ENCODE assay signal across 8 cellular contexts in the genomic region with DNA sequence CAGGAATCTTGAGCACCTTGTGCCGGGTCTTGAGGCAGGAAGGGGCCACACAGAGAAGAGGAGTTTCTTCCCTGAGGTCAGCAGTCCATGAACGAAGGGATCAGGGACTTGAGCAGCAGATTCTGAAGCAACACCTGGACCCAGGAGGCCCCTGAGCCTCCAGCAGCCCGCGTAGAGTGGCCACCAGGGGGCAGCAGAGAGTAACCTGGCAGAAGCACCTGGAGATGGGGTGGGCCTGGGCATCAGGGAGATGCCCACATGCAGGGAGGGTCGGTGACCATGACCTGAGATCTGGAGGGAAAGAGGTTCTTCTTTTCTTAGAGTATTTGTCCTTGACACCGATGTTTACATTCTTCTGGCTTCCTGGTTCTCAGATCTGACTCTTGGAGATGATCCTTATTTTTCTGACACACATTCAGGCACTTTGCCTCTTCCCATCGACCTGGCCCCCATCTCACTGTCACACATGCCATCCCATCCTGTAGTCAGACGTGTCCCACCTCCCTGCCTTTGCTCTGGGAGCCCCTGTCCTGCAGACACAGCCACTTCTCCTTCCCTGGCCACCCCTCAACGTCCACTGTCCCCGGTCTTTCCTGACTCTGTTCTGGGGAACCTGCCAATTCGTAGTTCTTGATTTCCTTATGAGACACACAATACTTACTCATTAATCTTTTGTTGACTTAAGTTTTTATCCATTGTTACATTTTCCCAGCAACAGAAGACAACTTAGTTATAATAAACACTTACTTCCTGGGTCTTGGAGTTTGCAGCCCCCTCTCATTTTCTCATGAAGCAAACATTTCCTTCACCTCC.
DNase-seq lines count a peak whose midpoint lies in the region; TF ChIP-seq lines count a peak whose summit lies in the region.

No MANE protein-coding gene starts in this region.

- no peaks in the 10 kb centered on the region for H3K36me3 Mint-ChIP-seq in T-helper 2 cell treated with Interferon-gamma antibody and Interleukin-4, amounts not matched to agents 5 μg/mL and 100 μg/mL, for 36 hours (ENCODE audit: low read depth)

- H3K4me3 ChIP-seq in BE2C (ENCODE audit: low read depth, low read length) (no peak overlapping the region), H7 (ENCODE audit: insufficient read depth, low read depth, low read length) (no peak overlapping the region), ascending aorta (no peak overlapping the region)

- intact Hi-C loops in ascending aorta (cut with DNase I): no loop called here

- H3K27me3 ChIP-seq in BE2C: peaks cover 4% of the 10 kb centered on the region
- peaks cover 46% of the 10 kb centered on the region for H3K27me3 ChIP-seq in H7 (ENCODE audit: control insufficient read depth, insufficient read depth, low read length)
- no peaks in the 10 kb centered on the region for H3K27me3 ChIP-seq in ascending aorta

- no peak overlapping the region for H3K27ac ChIP-seq in ascending aorta

- TF ChIP-seq CTCF in BE2C (IDR thresholded peaks at IDR 0.05; ENCODE audit: low read depth, low read length): peak; percentile 92
- peak; percentile 44 to 76 (median 75) for TF ChIP-seq CTCF in ascending aorta (IDR thresholded peaks at IDR 0.05)

- DNase-seq in BE2C (peak; percentile 72), H7 (peak; percentile 85), ascending aorta (ENCODE audit: low spot score in 2 of 2) (peak in 1 of 2 donors; percentile 65), iris pigment epithelial cell (ENCODE audit: low read depth) (peak; percentile 25), pons (ENCODE audit: low spot score) (no peak), globus pallidus (ENCODE audit: low spot score) (no peak)
- DNase-seq in T-helper 2 cell treated with Interferon-gamma antibody and Interleukin-4, amounts not matched to agents 5 μg/mL and 100 μg/mL, for 36 hours (ENCODE audit: low spot score): peak; percentile 43
- DNase-seq in stimulated activated CD4-positive, alpha-beta T cell treated with anti-CD3 and anti-CD28 coated beads, Interleukin-2, amount 100 ng/mL, for 4 hours (ENCODE audit: low read depth): peak; percentile 61

- H3K4me3 Mint-ChIP-seq in T-helper 2 cell treated with Interferon-gamma antibody and Interleukin-4, amounts not matched to agents 5 μg/mL and 100 μg/mL, for 36 hours: no peak overlapping the region

- H3K9me3 ChIP-seq in BE2C (no peaks in the 10 kb centered on the region), ascending aorta (no peaks in the 10 kb centered on the region)

- H3K36me3 ChIP-seq in BE2C (no peaks in the 10 kb centered on the region), H7 (replicated peaks; ENCODE audit: control insufficient read depth, insufficient read depth, low read length) (no peaks in the 10 kb centered on the region), ascending aorta (no peaks in the 10 kb centered on the region)

- peaks cover 2% of the 10 kb centered on the region for H3K27me3 Mint-ChIP-seq in T-helper 2 cell treated with Interferon-gamma antibody and Interleukin-4, amounts not matched to agents 5 μg/mL and 100 μg/mL, for 36 hours (ENCODE audit: low read depth)

- no peaks in the 10 kb centered on the region for H3K9me3 Mint-ChIP-seq in T-helper 2 cell treated with Interferon-gamma antibody and Interleukin-4, amounts not matched to agents 5 μg/mL and 100 μg/mL, for 36 hours

- no peaks in the 10 kb centered on the region for H3K4me1 Mint-ChIP-seq in T-helper 2 cell treated with Interferon-gamma antibody and Interleukin-4, amounts not matched to agents 5 μg/mL and 100 μg/mL, for 36 hours (ENCODE audit: low read depth)

- no peaks in the 10 kb centered on the region for H3K4me1 ChIP-seq in BE2C
- no peaks in the 10 kb centered on the region for H3K4me1 ChIP-seq in ascending aorta

- no peak overlapping the region for H3K27ac Mint-ChIP-seq in T-helper 2 cell treated with Interferon-gamma antibody and Interleukin-4, amounts not matched to agents 5 μg/mL and 100 μg/mL, for 36 hours

Comparison
In these comparisons a context has a peak if more than half of its experiments do, and no peak if none do; other contexts are left out.
1. DNase-seq: peak in BE2C (single experiment), H7 (single experiment), T-helper 2 cell treated with Interferon-gamma antibody and Interleukin-4, amounts not matched to agents 5 μg/mL and 100 μg/mL, for 36 hours (single experiment), iris pigment epithelial cell (single experiment) and stimulated activated CD4-positive, alpha-beta T cell treated with anti-CD3 and anti-CD28 coated beads, Interleukin-2, amount 100 ng/mL, for 4 hours (single experiment); none in pons (single experiment) and globus pallidus (single experiment).